1 cellular context compared by ENCODE assay signal in genomic region chr13:112606125-112607001, GRCh38.
TF ChIP-seq lines count a peak whose summit lies in the region.

No MANE protein-coding gene starts in this region.

TF ChIP-seq in HepG2, 621 proteins besides CTCF, POLR2A, EP300 and RAD21 (continued from another document and continues in another):
- no peak for TF ChIP-seq MED8 (CRISPR knock-in tag; IDR thresholded peaks at IDR 0.05; ENCODE audit: insufficient replicate concordance)
- no peak for TF ChIP-seq ZNF230 (CRISPR knock-in tag; IDR thresholded peaks at IDR 0.05)
- no peak for TF ChIP-seq ZNF383 (CRISPR knock-in tag; IDR thresholded peaks at IDR 0.05; ENCODE audit: borderline replicate concordance)
- no peak for TF ChIP-seq PAF1 (CRISPR knock-in tag; IDR thresholded peaks at IDR 0.05)
- no peak for TF ChIP-seq PLRG1 (conservative IDR thresholded peaks at IDR 0.05)
- 0 out of 2 replicates have a peak, but pooled peaks have one; percentile 57 for TF ChIP-seq ZNF224 (CRISPR knock-in tag; IDR thresholded peaks at IDR 0.05)
- TF ChIP-seq KDM1A (CRISPR knock-in tag; IDR thresholded peaks at IDR 0.05): no peak
- no peak for TF ChIP-seq TEF (CRISPR knock-in tag; IDR thresholded peaks at IDR 0.05)
- peak; percentile 67; the same call in 1 of the 2 replicates for TF ChIP-seq KDM5B (CRISPR knock-in tag; IDR thresholded peaks at IDR 0.05; ENCODE audit: borderline replicate concordance)
- no peak for TF ChIP-seq KDM6A (CRISPR knock-in tag; IDR thresholded peaks at IDR 0.05; ENCODE audit: low read depth)
- TF ChIP-seq HMGXB4 (CRISPR knock-in tag; IDR thresholded peaks at IDR 0.05; ENCODE audit: borderline replicate concordance in 1 of 2, low read depth in 1 of 2): peak; percentile 74 to 85
- TF ChIP-seq ZNF430 (CRISPR knock-in tag; IDR thresholded peaks at IDR 0.05): no peak
- TF ChIP-seq ZFP37 (CRISPR knock-in tag; IDR thresholded peaks at IDR 0.05; ENCODE audit: borderline replicate concordance): no peak
- no peak for TF ChIP-seq REL (CRISPR knock-in tag; conservative IDR thresholded peaks at IDR 0.05)
- TF ChIP-seq RBAK (CRISPR knock-in tag; IDR thresholded peaks at IDR 0.05): no peak
- no peak for TF ChIP-seq ZNF460 (CRISPR knock-in tag; IDR thresholded peaks at IDR 0.05; ENCODE audit: borderline replicate concordance)
- TF ChIP-seq JARID2 (CRISPR knock-in tag; IDR thresholded peaks at IDR 0.05; ENCODE audit: insufficient replicate concordance): no peak
- no peak for TF ChIP-seq HDAC2 (CRISPR knock-in tag; IDR thresholded peaks at IDR 0.05)
- no peak for TF ChIP-seq ZNF841 (CRISPR knock-in tag; IDR thresholded peaks at IDR 0.05; ENCODE audit: borderline replicate concordance)
- no peak for TF ChIP-seq ZMYM2 (CRISPR knock-in tag; IDR thresholded peaks at IDR 0.05)
- TF ChIP-seq DR1 (CRISPR knock-in tag; IDR thresholded peaks at IDR 0.05): no peak
- TF ChIP-seq NKX3-1 (CRISPR knock-in tag; IDR thresholded peaks at IDR 0.05): no peak
- TF ChIP-seq KDM2A (CRISPR knock-in tag; IDR thresholded peaks at IDR 0.05; ENCODE audit: borderline replicate concordance, low read depth): peak; percentile 73; the same call in 1 of the 2 replicates
- peak; percentile 21; the same call in 1 of the 2 replicates for TF ChIP-seq PHF21A (CRISPR knock-in tag; IDR thresholded peaks at IDR 0.05)
- no peak for TF ChIP-seq ZNF407 (CRISPR knock-in tag; IDR thresholded peaks at IDR 0.05; ENCODE audit: not compliant biosample characterization)
- no peak for TF ChIP-seq JDP2 (CRISPR knock-in tag; IDR thresholded peaks at IDR 0.05; ENCODE audit: borderline replicate concordance)
- TF ChIP-seq ZNF292 (CRISPR knock-in tag; IDR thresholded peaks at IDR 0.05; ENCODE audit: borderline replicate concordance, low read depth): no peak
- TF ChIP-seq MBD4 (IDR thresholded peaks at IDR 0.05; ENCODE audit: borderline replicate concordance, low read length): no peak
- TF ChIP-seq ATF5 (CRISPR knock-in tag; IDR thresholded peaks at IDR 0.05; ENCODE audit: low read depth): no peak
- no peak for TF ChIP-seq SIN3A (IDR thresholded peaks at IDR 0.05; ENCODE audit: borderline replicate concordance, low read depth, low read length)
- no peak for TF ChIP-seq CENPBD1 (CRISPR knock-in tag; IDR thresholded peaks at IDR 0.05; ENCODE audit: borderline replicate concordance, low read depth)
- TF ChIP-seq USF2 (IDR thresholded peaks at IDR 0.05; ENCODE audit: low read depth, low read length): no peak
- TF ChIP-seq USF2 (CRISPR knock-in tag; IDR thresholded peaks at IDR 0.05; ENCODE audit: borderline replicate concordance): no peak
- no peak for TF ChIP-seq KLF15 (CRISPR knock-in tag; IDR thresholded peaks at IDR 0.05; ENCODE audit: borderline replicate concordance)
- TF ChIP-seq SYNCRIP (IDR thresholded peaks at IDR 0.05; ENCODE audit: insufficient read depth, low read depth, low read length): no peak
- no peak for TF ChIP-seq ZNF503 (CRISPR knock-in tag; IDR thresholded peaks at IDR 0.05)
- TF ChIP-seq ZBTB7B (CRISPR knock-in tag; IDR thresholded peaks at IDR 0.05): no peak
- peak; percentile 33; the same call in 1 of the 2 replicates for TF ChIP-seq HOXA3 (CRISPR knock-in tag; IDR thresholded peaks at IDR 0.05)
- no peak for TF ChIP-seq HNF1A (IDR thresholded peaks at IDR 0.05; ENCODE audit: low read depth)
- no peak for TF ChIP-seq HNF1A (CRISPR knock-in tag; IDR thresholded peaks at IDR 0.05; ENCODE audit: borderline replicate concordance)
- TF ChIP-seq JUND (CRISPR knock-in tag; IDR thresholded peaks at IDR 0.05): 0 out of 2 replicates have a peak, but pooled peaks have one; percentile 6
- no peak for TF ChIP-seq ZBTB7A (CRISPR knock-in tag; IDR thresholded peaks at IDR 0.05)
- TF ChIP-seq MYC (CRISPR knock-in tag; IDR thresholded peaks at IDR 0.05; ENCODE audit: borderline replicate concordance): peak; percentile 38; the same call in 1 of the 2 replicates
- TF ChIP-seq ZNF282 (IDR thresholded peaks at IDR 0.05; ENCODE audit: partially characterized antibody): no peak
- TF ChIP-seq SSRP1 (CRISPR knock-in tag; IDR thresholded peaks at IDR 0.05): no peak
- peak; percentile 36; the same call in 1 of the 2 replicates for TF ChIP-seq PHF8 (CRISPR knock-in tag; IDR thresholded peaks at IDR 0.05)
- TF ChIP-seq KLF9 (CRISPR knock-in tag; IDR thresholded peaks at IDR 0.05; ENCODE audit: low read depth): no peak
- TF ChIP-seq MAFK (conservative IDR thresholded peaks at IDR 0.05 in 1 of 2, IDR thresholded peaks at IDR 0.05 in 1 of 2; ENCODE audit: low read length in 2 of 2): no peak
